In the genomic region with DNA sequence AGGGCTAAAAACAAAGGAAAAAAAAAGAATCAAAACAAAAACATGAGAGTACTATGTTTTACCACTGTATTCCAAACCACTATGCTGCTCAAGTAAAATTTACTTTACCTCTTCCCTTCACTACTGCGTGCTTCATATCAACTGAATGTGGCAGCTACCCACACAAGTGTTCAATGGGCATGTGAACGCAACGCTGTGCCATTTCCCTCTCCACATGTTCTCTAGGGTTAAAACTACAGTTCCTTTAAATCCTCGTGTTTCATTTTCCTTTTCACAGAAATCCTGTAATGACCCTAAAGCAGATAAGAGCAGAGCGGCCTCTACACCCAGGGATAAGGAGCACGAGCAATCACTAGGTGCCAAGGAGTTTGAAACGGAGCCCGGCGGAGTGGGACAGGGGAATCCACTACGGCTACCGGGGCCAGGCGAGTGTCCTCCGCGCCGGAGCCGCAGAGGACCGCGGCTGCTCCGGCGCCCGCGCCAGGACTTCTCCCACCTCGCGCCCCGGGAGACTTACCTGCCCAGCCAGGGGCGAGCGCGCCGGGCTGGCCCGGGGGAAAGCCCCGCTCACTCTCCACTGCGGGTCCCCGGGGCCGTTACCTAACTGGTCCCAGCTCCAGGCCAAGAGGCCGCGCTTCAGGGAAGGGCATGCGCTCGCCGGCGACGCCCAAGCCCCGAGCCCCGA, we compare ENCODE assay signal across 8 cellular contexts. TPM values are rescaled to one million over a fixed set of nuclear protein-coding genes. Genes with fewer than 3 reads are reported as not detected.
DNase-seq lines count a peak whose midpoint lies in the region; ATAC-seq and TF ChIP-seq lines count a peak whose summit lies in the region.

No MANE protein-coding gene starts in this region.

- H3K27me3 ChIP-seq in right atrium auricular region: no peaks in the 10 kb centered on the region

- H3K27me3 Mint-ChIP-seq in IgD-negative memory B cell (no peaks in the 10 kb centered on the region), progenitor cell of endocrine pancreas (no peaks in the 10 kb centered on the region)

- peaks cover 0 to 37% of the 10 kb centered on the region in 2 donors for H3K4me1 ChIP-seq in right atrium auricular region

- peak overlapping the region; percentile 44 to 94 (median 82) for H3K27ac Mint-ChIP-seq in IgD-negative memory B cell
- H3K27ac Mint-ChIP-seq in progenitor cell of endocrine pancreas: peak overlapping the region; percentile 93

- H3K4me3 Mint-ChIP-seq in IgD-negative memory B cell: peak overlapping the region; percentile 90 to 95 (median 92)
- H3K4me3 Mint-ChIP-seq in progenitor cell of endocrine pancreas (ENCODE audit: low read depth): peak overlapping the region; percentile 80

- peak; percentile 0 for ATAC-seq in GM21367 (IDR thresholded peaks at IDR 0.05; ENCODE audit: unreplicated experiment)

- H3K9me3 Mint-ChIP-seq in IgD-negative memory B cell (peaks cover 0 to 2% (median 2%) of the 10 kb centered on the region in 3 donors), progenitor cell of endocrine pancreas (ENCODE audit: low read depth) (no peaks in the 10 kb centered on the region)

- H3K4me1 Mint-ChIP-seq in IgD-negative memory B cell: peaks cover 18 to 35% (median 25%) of the 10 kb centered on the region in 3 donors
- peaks cover 11% of the 10 kb centered on the region for H3K4me1 Mint-ChIP-seq in progenitor cell of endocrine pancreas (ENCODE audit: low read depth)

- H3K36me3 ChIP-seq in SK-N-MC (ENCODE audit: insufficient read depth, low read length): no peaks in the 10 kb centered on the region
- no peaks in the 10 kb centered on the region for H3K36me3 ChIP-seq in right atrium auricular region

- H3K27ac ChIP-seq in SK-N-MC (no peak overlapping the region), right atrium auricular region (peak overlapping the region; percentile 94 to 98)

- no peaks in the 10 kb centered on the region for H3K36me3 Mint-ChIP-seq in IgD-negative memory B cell
- H3K36me3 Mint-ChIP-seq in progenitor cell of endocrine pancreas (ENCODE audit: insufficient read depth): no peaks in the 10 kb centered on the region

- H3K4me3 ChIP-seq in SK-N-MC (peak overlapping the region; percentile 81), right atrium auricular region (peak overlapping the region; percentile 81 to 84)

- DNase-seq in C1 segment of cervical spinal cord (lab: John Stamatoyannopoulos, UW): peak in 12 of 14 donors; percentile 25 to 72 (median 47)
- no peak for DNase-seq in SK-N-MC (ENCODE audit: low read depth, low spot score)
- peak; percentile 39 for DNase-seq in amniotic stem cell (lab: John Stamatoyannopoulos, UW)
- DNase-seq in right atrium auricular region (ENCODE audit: low spot score): peak; percentile 60
- DNase-seq in progenitor cell of endocrine pancreas (ENCODE audit: low spot score, unreplicated experiment): no peak
- DNase-seq in NCI-H446 treated with DMSO at 0.1 percent for 48 hours (lab: John Stamatoyannopoulos, UW): no peak

- H3K9me3 ChIP-seq in SK-N-MC (ENCODE audit: low read depth, low read length) (no peaks in the 10 kb centered on the region), right atrium auricular region (no peaks in the 10 kb centered on the region)

- TF ChIP-seq CTCF in right atrium auricular region (IDR thresholded peaks at IDR 0.05): no peak
- no peak for TF ChIP-seq CTCF in progenitor cell of endocrine pancreas (IDR thresholded peaks at IDR 0.05; ENCODE audit: unreplicated experiment)

- H3K9ac ChIP-seq in SK-N-MC (ENCODE audit: insufficient read length): peak overlapping the region; percentile 77

RNA-seq across cellular contexts. Expression of gene NAMPT, which starts 0.8 kb away (rescaled TPM):
- polyA plus RNA-seq in IgD-negative memory B cell: 19.4 TPM
- total RNA-seq in right atrium auricular region (100 to 1,000 TPM; 143 to 194 TPM), progenitor cell of endocrine pancreas (35.2 and 44.6 TPM in 2 replicates)

Comparison
In these comparisons a context has a peak if more than half of its experiments do, and no peak if none do; other contexts are left out.
1. DNase-seq: peak in C1 segment of cervical spinal cord (12 of 14), amniotic stem cell (single experiment) and right atrium auricular region (single experiment); none in SK-N-MC (single experiment), progenitor cell of endocrine pancreas (single experiment) and NCI-H446 treated with DMSO at 0.1 percent for 48 hours (single experiment).